In genomic region chrY:19356735-19357134, GRCh38 we compare ENCODE assay signal across 19 cellular contexts.
DNase-seq lines count a peak whose midpoint lies in the region; ATAC-seq and TF ChIP-seq lines count a peak whose summit lies in the region.
"Had no signal": no experiment of that assay in that cellular context is flagged by ENCODE, and none has a peak within 500 bp of the region (broad histone marks: within the 10 kb centered on the region; RNA-seq: fewer than 3 reads in every experiment).

No MANE protein-coding gene starts in this region.

- H3K36me3 ChIP-seq in effector memory CD4-positive, alpha-beta T cell (ENCODE audit: control insufficient read depth, insufficient read depth, low read length): no peaks in the 10 kb centered on the region
- H3K36me3 ChIP-seq: neutrophil, thoracic aorta had no signal

- TF ChIP-seq CTCF in foreskin keratinocyte (conservative IDR thresholded peaks at IDR 0.05): no peak

- no peaks in the 10 kb centered on the region for H3K9me3 ChIP-seq in effector memory CD4-positive, alpha-beta T cell (ENCODE audit: control insufficient read depth, low read length)
- H3K9me3 ChIP-seq: neutrophil, thoracic aorta had no signal

- peak; percentile 61 for ATAC-seq in GM19025 (IDR thresholded peaks at IDR 0.05; ENCODE audit: low read depth, unreplicated experiment)
- ATAC-seq in GM21619 (IDR thresholded peaks at IDR 0.05; ENCODE audit: unreplicated experiment): peak; percentile 81
- ATAC-seq in HG03175 (IDR thresholded peaks at IDR 0.05; ENCODE audit: unreplicated experiment): peak; percentile 85
- peak; percentile 61 for ATAC-seq in foreskin keratinocyte

- peak overlapping the region; percentile 85 for H3K27ac ChIP-seq in foreskin keratinocyte
- no peak overlapping the region for H3K27ac ChIP-seq in effector memory CD4-positive, alpha-beta T cell (ENCODE audit: insufficient read depth, low read length, poor library complexity, severe bottlenecking)
- H3K27ac ChIP-seq: neutrophil, thoracic aorta had no signal

- peaks cover 15% of the 10 kb centered on the region for H3K4me1 ChIP-seq in foreskin keratinocyte
- no peaks in the 10 kb centered on the region for H3K4me1 ChIP-seq in effector memory CD4-positive, alpha-beta T cell (ENCODE audit: control insufficient read depth, insufficient read depth, low read length, poor library complexity, severe bottlenecking)

- DNase-seq in foreskin keratinocyte (peak; percentile 15 to 42), iPS-NIHi11 (ENCODE audit: low spot score) (no peak), SKM-1 (lab: John Stamatoyannopoulos, UW; ENCODE audit: unreplicated experiment) (no peak), activated T-cell treated with anti-CD3 and anti-CD28 coated beads for 4 hours (no peak)
- DNase-seq in effector memory CD4-positive, alpha-beta T cell: no peak
- DNase-seq: activated CD4-positive, alpha-beta T cell treated with anti-CD3 and anti-CD28 coated beads, Interleukin-2, amount 50 U/mL, for 4 hours; activated gamma-delta T cell treated with Interleukin-2 at 50 U/mL for 16 hours; dermis blood vessel endothelial cell; DMS79; hypothalamus; NCI-H2171 treated with DMSO at 0.1 percent for 48 hours; NCI-H748 treated with DMSO at 0.1 percent for 48 hours; OCI-M1 had no signal

- no peak overlapping the region for H3K4me3 ChIP-seq in effector memory CD4-positive, alpha-beta T cell (ENCODE audit: insufficient read depth, low read depth, low read length, poor library complexity, severe bottlenecking)
- H3K4me3 ChIP-seq: lung, thoracic aorta had no signal

- H3K27me3 ChIP-seq in foreskin keratinocyte: no peaks in the 10 kb centered on the region
- H3K27me3 ChIP-seq in effector memory CD4-positive, alpha-beta T cell (replicated peaks; ENCODE audit: control insufficient read depth, insufficient read depth, low read length, poor library complexity, severe bottlenecking): no peaks in the 10 kb centered on the region
- H3K27me3 ChIP-seq: neutrophil had no signal

Comparison
In these comparisons a context has a peak if more than half of its experiments do, and no peak if none do; other contexts are left out.
1. DNase-seq: peak in foreskin keratinocyte (2 of 2); none in iPS-NIHi11 (single experiment), SKM-1 (single experiment), activated T-cell treated with anti-CD3 and anti-CD28 coated beads for 4 hours (single experiment) and effector memory CD4-positive, alpha-beta T cell (0 of 3).
2. Peak in every context shown above with its lines, with median percentiles within 50 percentile points of each other: ATAC-seq.